Comparison of ENCODE assay signal across 14 cellular contexts in the genomic region with DNA sequence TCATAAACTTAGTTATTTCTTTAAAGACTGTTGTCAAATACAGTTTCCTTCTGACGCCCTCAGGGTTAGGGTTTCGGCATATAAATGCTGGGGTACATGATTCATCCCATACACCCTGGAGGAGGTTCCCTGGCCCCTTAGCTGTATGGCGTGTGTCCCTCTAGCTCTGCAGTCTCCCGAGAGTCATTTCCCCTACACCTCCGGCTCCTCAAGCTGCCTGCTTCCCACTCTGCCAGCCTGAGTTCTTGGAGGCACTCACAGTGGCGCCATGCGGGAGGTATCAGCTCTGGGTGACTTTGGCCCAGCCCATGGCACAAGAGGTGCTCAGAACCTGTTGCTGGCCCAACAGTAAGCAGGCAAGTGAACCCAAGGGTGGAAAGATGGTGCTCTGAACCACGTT.
DNase-seq lines count a peak whose midpoint lies in the region; ATAC-seq and TF ChIP-seq lines count a peak whose summit lies in the region.
"Had no signal": no experiment of that assay in that cellular context is flagged by ENCODE, and none has a peak within 500 bp of the region (broad histone marks: within the 10 kb centered on the region; RNA-seq: fewer than 3 reads in every experiment).

No MANE protein-coding gene starts in this region.

- POLR2A ChIA-PET in GM10248 (lab: Yijun Ruan, JAX) = no interaction called here

- ATAC-seq in activated CD8-positive, alpha-beta memory T cell treated with anti-CD3 and anti-CD28 coated beads, Interleukin-2, amount 10 ng/mL, durations not matched to agents 7 days and 5 days = no peak

- H3K4me1 Mint-ChIP-seq in activated CD8-positive, alpha-beta memory T cell treated with anti-CD3 and anti-CD28 coated beads, Interleukin-2, amount 10 ng/mL, durations not matched to agents 7 days and 5 days = peaks cover 19% of the 10 kb centered on the region
- H3K4me1 Mint-ChIP-seq: CD14-positive monocyte had no signal

- H3K4me3 Mint-ChIP-seq in activated CD8-positive, alpha-beta memory T cell treated with anti-CD3 and anti-CD28 coated beads, Interleukin-2, amount 10 ng/mL, durations not matched to agents 7 days and 5 days = no peak overlapping the region
- H3K4me3 Mint-ChIP-seq: CD14-positive monocyte; CD4-positive, alpha-beta memory T cell had no signal

- no peak overlapping the region for H3K27ac Mint-ChIP-seq in activated CD8-positive, alpha-beta memory T cell treated with anti-CD3 and anti-CD28 coated beads, Interleukin-2, amount 10 ng/mL, durations not matched to agents 7 days and 5 days
- H3K27ac Mint-ChIP-seq: CD14-positive monocyte; CD4-positive, alpha-beta memory T cell had no signal

- DNase-seq in activated CD8-positive, alpha-beta memory T cell treated with anti-CD3 and anti-CD28 coated beads for 24 hours = peak; percentile 51
- no peak for DNase-seq in activated CD8-positive, alpha-beta memory T cell treated with anti-CD3 and anti-CD28 coated beads, Interleukin-2, amount 10 ng/mL, durations not matched to agents 7 days and 5 days
- DNase-seq in GM10248 (ENCODE audit: extremely low spot score) (peak; percentile 16), islet precursor cell (peak; percentile 40), HUDEP-2 (lab: John Stamatoyannopoulos, UW; ENCODE audit: unreplicated experiment in 76 of 76) (no peak), NCI-H2227 treated with DMSO at 0.1 percent for 48 hours (lab: John Stamatoyannopoulos, UW) (no peak), middle frontal gyrus (ENCODE audit: extremely low spot score, low spot score) (no peak)
- DNase-seq: 8988T; CD4-positive, alpha-beta memory T cell; DMS53; DND-41; EL; GM23248 had no signal

- CTCF ChIA-PET in activated CD8-positive, alpha-beta memory T cell treated with anti-CD3 and anti-CD28 coated beads, Interleukin-2, amount 10 ng/mL, durations not matched to agents 7 days and 5 days (lab: Charles Lee) = interaction anchor here (1.0 kb wide), 1 partner anchor 268 kb away, joined by 3 read pairs; a partner anchor contains a TSS
- CTCF ChIA-PET in GM10248 (lab: Yijun Ruan, JAX) = no interaction called here

- H3K27me3 Mint-ChIP-seq in activated CD8-positive, alpha-beta memory T cell treated with anti-CD3 and anti-CD28 coated beads, Interleukin-2, amount 10 ng/mL, durations not matched to agents 7 days and 5 days = no peaks in the 10 kb centered on the region
- H3K27me3 Mint-ChIP-seq: CD4-positive, alpha-beta memory T cell had no signal

- TF ChIP-seq CTCF in GM10248 (IDR thresholded peaks at IDR 0.05; ENCODE audit: control extremely low read depth, extremely low read depth, low read depth, missing control alignments) = no peak

- H3K36me3 Mint-ChIP-seq in activated CD8-positive, alpha-beta memory T cell treated with anti-CD3 and anti-CD28 coated beads, Interleukin-2, amount 10 ng/mL, durations not matched to agents 7 days and 5 days = no peaks in the 10 kb centered on the region
- H3K36me3 Mint-ChIP-seq: CD14-positive monocyte; CD4-positive, alpha-beta memory T cell had no signal

- no peaks in the 10 kb centered on the region for H3K9me3 Mint-ChIP-seq in activated CD8-positive, alpha-beta memory T cell treated with anti-CD3 and anti-CD28 coated beads, Interleukin-2, amount 10 ng/mL, durations not matched to agents 7 days and 5 days (ENCODE audit: low read depth)
- H3K9me3 Mint-ChIP-seq: CD4-positive, alpha-beta memory T cell had no signal

Comparison
In these comparisons a context has a peak if more than half of its experiments do, and no peak if none do; other contexts are left out.
1. DNase-seq: peak in activated CD8-positive, alpha-beta memory T cell treated with anti-CD3 and anti-CD28 coated beads for 24 hours (single experiment), GM10248 (single experiment) and islet precursor cell (single experiment); none in activated CD8-positive, alpha-beta memory T cell treated with anti-CD3 and anti-CD28 coated beads, Interleukin-2, amount 10 ng/mL, durations not matched to agents 7 days and 5 days (single experiment), HUDEP-2 (0 of 76), NCI-H2227 treated with DMSO at 0.1 percent for 48 hours (single experiment) and middle frontal gyrus (single experiment).